16 cellular contexts compared by ENCODE assay signal in genomic region chr17:7469843-7470242, GRCh38. TPM values are rescaled to one million over a fixed set of nuclear protein-coding genes. Genes with fewer than 3 reads are reported as not detected.
"Had no signal": no experiment of that assay in that cellular context is flagged by ENCODE, and none has a peak within 500 bp of the region (broad histone marks: within the 10 kb centered on the region; RNA-seq: fewer than 3 reads in every experiment).

No MANE protein-coding gene starts in this region.

RNA-seq across cellular contexts. Expression of gene SLC35G6, which starts 11.4 kb away (rescaled TPM):
- total RNA-seq: activated CD4-positive, alpha-beta memory T cell treated with anti-CD3 and anti-CD28 coated beads, Interleukin-2, amount 10 ng/mL, durations not matched to agents 7 days and 5 days; activated CD4-positive, alpha-beta T cell treated with anti-CD3 and anti-CD28 coated beads for 36 hours; activated CD4-positive, alpha-beta T cell treated with anti-CD3 and anti-CD28 coated beads, Interleukin-2, amount 10 ng/mL, durations not matched to agents 7 days and 5 days; activated CD8-positive, alpha-beta memory T cell treated with anti-CD3 and anti-CD28 coated beads, Interleukin-2, amount 10 ng/mL, durations not matched to agents 7 days and 5 days; activated CD8-positive, alpha-beta T cell treated with anti-CD3 and anti-CD28 coated beads, Interleukin-2, amount 10 ng/mL, durations not matched to agents 7 days and 5 days; activated naive CD8-positive, alpha-beta T cell treated with anti-CD3 and anti-CD28 coated beads, Interleukin-2, amount 10 ng/mL, durations not matched to agents 7 days and 5 days; activated T-helper 2 cell treated with anti-CD3 and anti-CD28 coated beads, Interferon-gamma antibody, Interleukin-2, Interleukin-4, amounts not matched to agents 10 μg/mL and 5 μg/mL and 100 μg/mL, durations not matched to agents 14 hours and 24 hours and 36 hours; aorta; astrocyte; bronchial epithelial cell; cardiac muscle cell; T-cell; T-helper 1 cell treated with Interleukin-12 subunit alpha and Interleukin-12 subunit beta and Interleukin-4 antibody, amounts not matched to agents 30 ng/mL and 1 ng/mL, for 36 hours; T-helper 17 cell; T-helper 2 cell treated with Interferon-gamma antibody and Interleukin-4, amounts not matched to agents 100 ng/mL and 5 ng/mL, for 36 hours had no signal
- polyA plus RNA-seq: adipose tissue, aorta had no signal
